Comparison of ENCODE assay signal across 20 cellular contexts in genomic region chr20:2631228-2631627, GRCh38. TPM values are rescaled to one million over a fixed set of nuclear protein-coding genes. Genes with fewer than 3 reads are reported as not detected.
DNase-seq lines count a peak whose midpoint lies in the region; ATAC-seq and TF ChIP-seq lines count a peak whose summit lies in the region.
"Had no signal": no experiment of that assay in that cellular context is flagged by ENCODE, and none has a peak within 500 bp of the region (broad histone marks: within the 10 kb centered on the region; RNA-seq: fewer than 3 reads in every experiment).

No MANE protein-coding gene starts in this region.

- no peak overlapping the region for H2AFZ ChIP-seq in neural cell (ENCODE audit: low read depth, low read length)

- H3K27me3 Mint-ChIP-seq in WTC11 (ENCODE audit: low read depth): peaks cover 34% of the 10 kb centered on the region

- H3K4me3 ChIP-seq in LNCaP clone FGC (ENCODE audit: low read depth, low read length) (no peak overlapping the region), neural cell (ENCODE audit: low read length) (no peak overlapping the region)
- H3K4me3 ChIP-seq: gastroesophageal sphincter, thyroid gland had no signal

- no peak overlapping the region for H3K27ac Mint-ChIP-seq in WTC11
- H3K27ac Mint-ChIP-seq: activated naive CD4-positive, alpha-beta T cell treated with anti-CD3 and anti-CD28 coated beads for 36 hours; effector memory CD8-positive, alpha-beta T cell had no signal

- H4K20me1 ChIP-seq in neural cell (ENCODE audit: insufficient read depth): no peaks in the 10 kb centered on the region

- no peak for TF ChIP-seq EP300 in neural cell (conservative IDR thresholded peaks at IDR 0.05; ENCODE audit: poor library complexity, severe bottlenecking)

- no peaks in the 10 kb centered on the region for H3K4me1 Mint-ChIP-seq in WTC11

- H3K4me2 ChIP-seq in neural cell (ENCODE audit: low read length): no peak overlapping the region

- peak; percentile 20 for DNase-seq in NCI-H748 (lab: John Stamatoyannopoulos, UW; ENCODE audit: unreplicated experiment)
- no peak for DNase-seq in NCI-H748 treated with DMSO at 0.1 percent for 48 hours (lab: John Stamatoyannopoulos, UW)
- no peak for DNase-seq in LNCaP clone FGC (ENCODE audit: low read depth)
- no peak for DNase-seq in WTC11 (ENCODE audit: low spot score)
- no peak for DNase-seq in SKM-1 (lab: John Stamatoyannopoulos, UW; ENCODE audit: unreplicated experiment)
- DNase-seq in activated naive CD4-positive, alpha-beta T cell treated with anti-CD3 and anti-CD28 coated beads, Interleukin-2, amount 50 U/mL, for 16 hours: no peak
- DNase-seq: activated CD4-positive, CD25-positive, alpha-beta regulatory T cell treated with anti-CD3 and anti-CD28 coated beads, Interleukin-2, amount 50 U/mL, for 72 hours; activated CD8-positive, alpha-beta memory T cell treated with anti-CD3 and anti-CD28 coated beads, Interleukin-2, amount 50 U/mL, for 4 hours; activated naive CD4-positive, alpha-beta T cell treated with anti-CD3 and anti-CD28 coated beads for 36 hours; brain microvascular endothelial cell; COR-L47; effector memory CD8-positive, alpha-beta T cell; NCI-H2227 treated with DMSO at 0.1 percent for 48 hours; stimulated activated CD4-positive, alpha-beta T cell treated with anti-CD3 and anti-CD28 coated beads, Interleukin-4, amount 100 ng/mL, for 24 hours; T-helper 2 cell; thyroid gland had no signal

- TF ChIP-seq CTCF in LNCaP clone FGC (IDR thresholded peaks at IDR 0.05; ENCODE audit: control insufficient read depth, extremely low read depth, insufficient read depth) (peak; percentile 33; the same call in 1 of the 2 replicates), WTC11 (IDR thresholded peaks at IDR 0.05) (no peak), neural cell (IDR thresholded peaks at IDR 0.05; ENCODE audit: poor library complexity, severe bottlenecking) (peak; percentile 27)

- H3K9me3 ChIP-seq in neural cell (ENCODE audit: low read length): no peaks in the 10 kb centered on the region
- H3K9me3 ChIP-seq: neutrophil, thyroid gland had no signal

- no peaks in the 10 kb centered on the region for H3K79me2 ChIP-seq in neural cell (replicated peaks; ENCODE audit: insufficient read depth, low read length)

- no peak overlapping the region for H3K9ac ChIP-seq in neural cell (ENCODE audit: low read length)

- CTCF ChIA-PET in WTC11 (lab: Charles Lee): interaction anchor here (0.5 to 1.1 kb wide), 8 partner anchors 67 to 136 kb away, joined by 3 to 6 read pairs (median 4); no protein-coding TSS in a partner anchor

- no peaks in the 10 kb centered on the region for H3F3A ChIP-seq in neural cell (ENCODE audit: insufficient read depth, low read length, poor library complexity, severe bottlenecking)

- no peaks in the 10 kb centered on the region for H3K27me3 ChIP-seq in neural cell (ENCODE audit: insufficient read depth, low read depth, low read length)
- H3K27me3 ChIP-seq: brain microvascular endothelial cell, thyroid gland had no signal

- H3K36me3 Mint-ChIP-seq in WTC11: no peaks in the 10 kb centered on the region

- H3K27ac ChIP-seq in neural cell (ENCODE audit: low read length): no peak overlapping the region
- H3K27ac ChIP-seq: brain microvascular endothelial cell, gastroesophageal sphincter, neutrophil, thyroid gland had no signal

- H3K36me3 ChIP-seq in neural cell (ENCODE audit: insufficient read depth, low read length): no peaks in the 10 kb centered on the region
- H3K36me3 ChIP-seq: brain microvascular endothelial cell, gastroesophageal sphincter, neutrophil, thyroid gland had no signal

- POLR2A ChIA-PET in WTC11 (lab: Charles Lee): interaction anchor here (0.5 kb wide), 1 partner anchor 92 kb away, joined by 3 read pairs; no protein-coding TSS in a partner anchor

- H3K9me3 Mint-ChIP-seq in WTC11: peaks cover 18% of the 10 kb centered on the region

- ATAC-seq in WTC11 (peak; percentile 44; the same call in 1 of the 2 replicates), HG03460 (IDR thresholded peaks at IDR 0.05; ENCODE audit: unreplicated experiment) (no peak)
- ATAC-seq: effector memory CD8-positive, alpha-beta T cell; gastroesophageal sphincter had no signal

- no peaks in the 10 kb centered on the region for H3K9me2 ChIP-seq in neural cell (ENCODE audit: insufficient read depth, low read length)

- H3K4me3 Mint-ChIP-seq in WTC11: no peak overlapping the region
- H3K4me3 Mint-ChIP-seq: activated naive CD4-positive, alpha-beta T cell treated with anti-CD3 and anti-CD28 coated beads for 36 hours; effector memory CD8-positive, alpha-beta T cell had no signal

- peak; percentile 31 for TF ChIP-seq RAD21 in neural cell (conservative IDR thresholded peaks at IDR 0.05)

TF ChIP-seq in WTC11, 78 proteins besides CTCF, POLR2A, EP300 and RAD21:
- TF ChIP-seq IRF1 (CRISPR knock-in tag; IDR thresholded peaks at IDR 0.05): no peak

TF ChIP-seq in neural cell, 6 proteins besides CTCF, POLR2A, EP300 and RAD21:
- no peak for TF ChIP-seq MXI1 (conservative IDR thresholded peaks at IDR 0.05; ENCODE audit: poor library complexity, severe bottlenecking)
- no peak for TF ChIP-seq REST (IDR thresholded peaks at IDR 0.05; ENCODE audit: borderline replicate concordance)
- TF ChIP-seq EZH2 (IDR thresholded peaks at IDR 0.05; ENCODE audit: borderline replicate concordance, insufficient read depth, low read length, poor library complexity, severe bottlenecking): no peak
- peak; percentile 13 for TF ChIP-seq SMC3 (conservative IDR thresholded peaks at IDR 0.05; ENCODE audit: poor library complexity)
- no peak for TF ChIP-seq TAF1 (IDR thresholded peaks at IDR 0.05; ENCODE audit: low read depth)
- TF ChIP-seq POLR2AphosphoS5 (IDR thresholded peaks at IDR 0.05): no peak

RNA-seq across cellular contexts. Expression of gene NOP56, which starts 21.2 kb away (rescaled TPM):
- 484 to 634 TPM (median 500 TPM) in 3 replicates for total RNA-seq in WTC11 (2021)
- 184 and 188 TPM in 2 replicates for polyA plus RNA-seq in neural cell
- polyA minus RNA-seq in neural cell: 126 and 134 TPM in 2 replicates

RNA-seq across cellular contexts. Expression of gene IDH3B, which starts 32.8 kb away (rescaled TPM):
- 101 to 136 TPM (median 107 TPM) in 3 replicates for total RNA-seq in WTC11 (2021)
- polyA plus RNA-seq in neural cell: 296 and 307 TPM in 2 replicates
- 93.0 and 101 TPM in 2 replicates for polyA minus RNA-seq in neural cell
